In the genomic region with DNA sequence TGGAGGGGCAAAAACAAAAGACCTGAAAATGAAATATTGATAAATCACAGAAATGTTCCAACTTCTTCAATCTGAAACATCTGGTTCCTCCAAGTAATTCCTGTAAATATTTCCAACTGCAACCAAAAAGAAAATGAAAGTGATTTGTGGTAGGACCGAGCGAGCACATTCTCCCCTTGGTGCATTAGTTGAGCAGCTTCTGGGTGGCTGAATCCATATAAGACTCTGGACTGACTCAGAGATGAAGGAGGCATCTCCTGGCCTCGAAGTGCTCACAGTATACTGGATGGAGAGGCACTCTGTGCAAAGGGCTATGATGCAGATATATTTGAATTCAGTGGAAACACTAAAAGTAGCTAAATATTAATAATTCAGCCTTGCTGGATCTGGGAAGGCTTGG, we compare ENCODE assay signal across 19 cellular contexts.
DNase-seq lines count a peak whose midpoint lies in the region; ATAC-seq and TF ChIP-seq lines count a peak whose summit lies in the region.
"Had no signal": no experiment of that assay in that cellular context is flagged by ENCODE, and none has a peak within 500 bp of the region (broad histone marks: within the 10 kb centered on the region; RNA-seq: fewer than 3 reads in every experiment).

No MANE protein-coding gene starts in this region.

- no peaks in the 10 kb centered on the region for H3K9me3 ChIP-seq in mammary epithelial cell (replicated peaks; ENCODE audit: insufficient read depth, low read length)
- no peaks in the 10 kb centered on the region for H3K9me3 ChIP-seq in colonic mucosa
- H3K9me3 ChIP-seq: ascending aorta had no signal

- H3K4me1 Mint-ChIP-seq in MCF 10A (ENCODE audit: insufficient read depth, unreplicated experiment), result no peaks in the 10 kb centered on the region
- H3K4me1 Mint-ChIP-seq: CD4-positive, alpha-beta memory T cell had no signal

- POLR2A ChIA-PET in MCF 10A (lab: Yijun Ruan, JAX) (no interaction called here), HEK293T (lab: Yijun Ruan, JAX) (no interaction called here)

- no peak for DNase-seq in MCF 10A (ENCODE audit: unreplicated experiment)
- DNase-seq in mammary epithelial cell, result no peak
- peak; percentile 18 to 32 for DNase-seq in cardiac fibroblast (ENCODE audit: low read depth in 2 of 2)
- DNase-seq in left ventricle myocardium superior, result no peak
- no peak for DNase-seq in HEK293T (ENCODE audit: extremely low spot score)
- no peak for DNase-seq in NCI-H1417 treated with DMSO at 0.1 percent for 48 hours (lab: John Stamatoyannopoulos, UW)
- DNase-seq in colonic mucosa, result no peak
- DNase-seq: activated CD4-positive, alpha-beta T cell treated with anti-CD3 and anti-CD28 coated beads for 4 hours; activated CD8-positive, alpha-beta memory T cell treated with anti-CD3 and anti-CD28 coated beads, Interleukin-2, amount 50 U/mL, for 4 hours; CD4-positive, alpha-beta memory T cell; kidney glomerular epithelial cell; NCI-H446 treated with DMSO at 0.1 percent for 48 hours; SIG-M5; stimulated activated CD4-positive, alpha-beta T cell treated with anti-CD3 and anti-CD28 coated beads, Interleukin-4, amount 100 ng/mL, for 24 hours; stimulated activated CD8-positive, alpha-beta memory T cell treated with anti-CD3 and anti-CD28 coated beads, Interleukin-4, amount 100 ng/mL, for 48 hours had no signal

- no peaks in the 10 kb centered on the region for H3K36me3 Mint-ChIP-seq in MCF 10A (ENCODE audit: insufficient read depth, unreplicated experiment)
- H3K36me3 Mint-ChIP-seq: CD4-positive, alpha-beta memory T cell had no signal

- H3K9ac ChIP-seq in mammary epithelial cell (ENCODE audit: insufficient read depth, low read length), result no peak overlapping the region
- H3K9ac ChIP-seq in colonic mucosa (ENCODE audit: low read depth in 2 of 2, low read length in 2 of 2), result no peak overlapping the region
- H3K9ac ChIP-seq: KMS-11 had no signal

- TF ChIP-seq CTCF in MCF 10A (IDR thresholded peaks at IDR 0.05; ENCODE audit: unreplicated experiment) (no peak), mammary epithelial cell (conservative IDR thresholded peaks at IDR 0.05 in 1 of 2, IDR thresholded peaks at IDR 0.05 in 1 of 2; ENCODE audit: extremely low read depth in 1 of 2, insufficient read depth in 1 of 2, low read depth in 1 of 2, low read length in 2 of 2) (no peak), cardiac fibroblast (IDR thresholded peaks at IDR 0.05; ENCODE audit: low read depth, low read length) (no peak), colonic mucosa (IDR thresholded peaks at IDR 0.05) (no peak)

- in situ Hi-C loops in mammary epithelial cell (cut with MboI; ENCODE audit: low sequenced_read_pairs in 2 of 2), result no loop called here

- H3K4me3 ChIP-seq in mammary epithelial cell (replicated peaks in 1 of 3; ENCODE audit: insufficient read depth in 1 of 3, low read depth in 2 of 3, low read length in 3 of 3) (no peak overlapping the region), cardiac fibroblast (replicated peaks in 1 of 2; ENCODE audit: low read depth in 2 of 2, low read length in 2 of 2) (peak overlapping the region in 1 of 2 donors; percentile 16), colonic mucosa (no peak overlapping the region)
- H3K4me3 ChIP-seq: ascending aorta had no signal

- peak; percentile 70 for ATAC-seq in left ventricle myocardium superior
- no peak for ATAC-seq in GM18517 (IDR thresholded peaks at IDR 0.05; ENCODE audit: unreplicated experiment)

- no peak overlapping the region for H3K4me2 ChIP-seq in mammary epithelial cell (ENCODE audit: insufficient read depth, low read depth, low read length)
- H3K4me2 ChIP-seq: KMS-11 had no signal

- no peaks in the 10 kb centered on the region for H3K9me3 Mint-ChIP-seq in MCF 10A (ENCODE audit: unreplicated experiment)

- no peaks in the 10 kb centered on the region for H3K27me3 Mint-ChIP-seq in MCF 10A (ENCODE audit: insufficient read depth, unreplicated experiment)
- H3K27me3 Mint-ChIP-seq: CD4-positive, alpha-beta memory T cell had no signal

- CTCF ChIA-PET in MCF 10A (lab: Yijun Ruan, JAX), result no interaction called here
- CTCF ChIA-PET in mammary epithelial cell (lab: Charles Lee; ENCODE audit: low non-redundant PET), result no interaction called here
- CTCF ChIA-PET in HEK293T (lab: Yijun Ruan, JAX), result no interaction called here

- H3K79me2 ChIP-seq in mammary epithelial cell (ENCODE audit: insufficient read depth, low read length), result no peaks in the 10 kb centered on the region

- no peaks in the 10 kb centered on the region for H3K4me1 ChIP-seq in mammary epithelial cell (ENCODE audit: insufficient read depth, low read length)
- no peaks in the 10 kb centered on the region for H3K4me1 ChIP-seq in colonic mucosa
- H3K4me1 ChIP-seq: ascending aorta had no signal

- H3K27me3 ChIP-seq in mammary epithelial cell (ENCODE audit: insufficient read depth, low read length) (no peaks in the 10 kb centered on the region), colonic mucosa (no peaks in the 10 kb centered on the region)
- H3K27me3 ChIP-seq: ascending aorta had no signal

- no TSS peak for BruUV-seq in MCF 10A (replicated peaks; lab: Mats Ljungman, UMichigan)
- no TSS peak for BruUV-seq in mammary epithelial cell (replicated peaks; lab: Mats Ljungman, UMichigan)

- H3K27ac ChIP-seq in mammary epithelial cell (ENCODE audit: insufficient read depth, low read depth, low read length), result no peak overlapping the region
- no peak overlapping the region for H3K27ac ChIP-seq in colonic mucosa
- H3K27ac ChIP-seq: 22Rv1, ascending aorta, KMS-11 had no signal

- peak overlapping the region; percentile 65 for H3K4me3 Mint-ChIP-seq in MCF 10A (ENCODE audit: unreplicated experiment)
- H3K4me3 Mint-ChIP-seq: CD4-positive, alpha-beta memory T cell had no signal

- WGBS in mammary epithelial cell (ENCODE audit: low coverage, missing lambda C conversion rate), result 44% methylated on average over 3 of the region's 3 CpGs

- H3K36me3 ChIP-seq in mammary epithelial cell (ENCODE audit: insufficient read depth, low read length) (no peaks in the 10 kb centered on the region), colonic mucosa (no peaks in the 10 kb centered on the region)
- H3K36me3 ChIP-seq: ascending aorta had no signal

- dilution Hi-C loops in mammary epithelial cell (cut with HindIII; ENCODE audit: low sequenced_read_pairs), result no loop called here

- H4K20me1 ChIP-seq in mammary epithelial cell (ENCODE audit: insufficient read depth, low read length), result no peaks in the 10 kb centered on the region

- H2AFZ ChIP-seq in mammary epithelial cell (ENCODE audit: low read depth, low read length), result no peak overlapping the region

- no peak overlapping the region for H3K27ac Mint-ChIP-seq in MCF 10A (ENCODE audit: low read depth, unreplicated experiment)
- H3K27ac Mint-ChIP-seq: CD4-positive, alpha-beta memory T cell had no signal

- intact Hi-C loops in MCF 10A (cut with micrococcal nuclease) (no loop called here), mammary epithelial cell (cut with micrococcal nuclease) (no loop called here), left ventricle myocardium superior (cut with micrococcal nuclease) (no loop called here), colonic mucosa (cut with DNase I) (no loop called here)

TF ChIP-seq in HEK293T, 16 proteins besides CTCF, POLR2A, EP300 and RAD21:
- TF ChIP-seq TARDBP (IDR thresholded peaks at IDR 0.05) (no peak), FOXK2 (IDR thresholded peaks at IDR 0.05) (no peak), L3MBTL2 (conservative IDR thresholded peaks at IDR 0.05) (no peak), PKNOX1 (IDR thresholded peaks at IDR 0.05) (no peak), FOXA1 (IDR thresholded peaks at IDR 0.05) (no peak), LEF1 (IDR thresholded peaks at IDR 0.05; ENCODE audit: borderline replicate concordance) (no peak), SP1 (IDR thresholded peaks at IDR 0.05) (no peak)
TF ChIP-seq in HEK293T: peak in this region for 0.

Comparison
In these comparisons a context has a peak if more than half of its experiments do, and no peak if none do; other contexts are left out.
1. DNase-seq: peak in cardiac fibroblast (2 of 2); none in MCF 10A (single experiment), mammary epithelial cell (single experiment), left ventricle myocardium superior (single experiment), HEK293T (single experiment), NCI-H1417 treated with DMSO at 0.1 percent for 48 hours (single experiment) and colonic mucosa (single experiment).